Comparison of ENCODE assay signal across 15 cellular contexts in the genomic region with DNA sequence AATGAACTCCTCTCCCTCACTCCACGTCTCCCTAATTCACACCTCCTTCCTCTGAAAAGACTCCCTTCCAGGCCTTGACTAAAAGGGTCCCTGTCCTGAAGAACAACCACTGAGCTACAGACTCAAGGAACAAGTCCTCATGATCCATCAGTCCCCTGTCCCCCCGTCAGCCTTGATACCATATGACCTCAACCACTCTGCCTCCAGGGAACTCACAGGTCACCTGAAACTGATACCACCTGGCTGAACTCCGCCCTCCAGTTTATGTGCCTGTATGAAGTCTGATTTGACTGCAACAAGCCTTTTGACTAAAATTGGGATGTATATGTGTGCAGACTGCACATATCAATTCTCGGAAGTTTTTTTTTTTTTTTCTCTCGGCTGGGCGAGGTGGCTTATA.
DNase-seq lines count a peak whose midpoint lies in the region; ATAC-seq and TF ChIP-seq lines count a peak whose summit lies in the region.
"Had no signal": no experiment of that assay in that cellular context is flagged by ENCODE, and none has a peak within 500 bp of the region (broad histone marks: within the 10 kb centered on the region; RNA-seq: fewer than 3 reads in every experiment).

No MANE protein-coding gene starts in this region.

- H3K9me3 ChIP-seq in OCI-LY1 (ENCODE audit: low read length): no peaks in the 10 kb centered on the region
- H3K9me3 ChIP-seq: ascending aorta, gastroesophageal sphincter had no signal

- H3K79me2 ChIP-seq in OCI-LY1 (ENCODE audit: insufficient read depth, low read length): no peaks in the 10 kb centered on the region

- no peaks in the 10 kb centered on the region for H3K36me3 Mint-ChIP-seq in stimulated activated effector memory CD8-positive, alpha-beta T cell treated with anti-CD3 and anti-CD28 coated beads, Interleukin-12 subunit alpha, Interleukin-12 subunit beta, amount 100 ng/mL, for 72 hours
- H3K36me3 Mint-ChIP-seq: type B pancreatic cell had no signal

- ATAC-seq in HG02759 (IDR thresholded peaks at IDR 0.05; ENCODE audit: unreplicated experiment): peak; percentile 37
- no peak for ATAC-seq in stimulated activated effector memory CD8-positive, alpha-beta T cell treated with anti-CD3 and anti-CD28 coated beads, Interleukin-12 subunit alpha, Interleukin-12 subunit beta, amount 100 ng/mL, for 72 hours
- no peak for ATAC-seq in SK-N-SH treated with all-trans-retinoic acid at 6 μM for 48 hours
- ATAC-seq: gastroesophageal sphincter had no signal

- DNase-seq in NCI-H510A treated with DMSO at 0.1 percent for 48 hours (lab: John Stamatoyannopoulos, UW): peak; percentile 49
- DNase-seq in NCI-H510A (lab: John Stamatoyannopoulos, UW): no peak
- DNase-seq in stimulated activated effector memory CD8-positive, alpha-beta T cell treated with anti-CD3 and anti-CD28 coated beads, Interleukin-12 subunit alpha, Interleukin-12 subunit beta, amount 100 ng/mL, for 72 hours (ENCODE audit: low spot score in 2 of 2): no peak
- DNase-seq in GM19240 (ENCODE audit: insufficient read length, low spot score): no peak
- no peak for DNase-seq in NCI-H187 treated with DMSO at 0.1 percent for 48 hours (lab: John Stamatoyannopoulos, UW)
- DNase-seq: 8988T; Calu3; effector memory CD4-positive, alpha-beta T cell; GM23248 had no signal

- H3K4me3 ChIP-seq in OCI-LY1 (ENCODE audit: low read depth, low read length, poor library complexity, severe bottlenecking): no peak overlapping the region
- H3K4me3 ChIP-seq: ascending aorta, gastroesophageal sphincter, GM23248 had no signal

- no peak overlapping the region for H3K9ac ChIP-seq in OCI-LY1 (ENCODE audit: low read length)
- H3K9ac ChIP-seq: GM23248 had no signal

- peaks cover 38% of the 10 kb centered on the region for H3K4me1 Mint-ChIP-seq in stimulated activated effector memory CD8-positive, alpha-beta T cell treated with anti-CD3 and anti-CD28 coated beads, Interleukin-12 subunit alpha, Interleukin-12 subunit beta, amount 100 ng/mL, for 72 hours

- H3K36me3 ChIP-seq in OCI-LY1 (ENCODE audit: insufficient read depth, low read length): no peaks in the 10 kb centered on the region
- H3K36me3 ChIP-seq: ascending aorta, gastroesophageal sphincter had no signal

- H4K20me1 ChIP-seq in OCI-LY1 (ENCODE audit: insufficient read depth, low read length): no peaks in the 10 kb centered on the region

- no peak overlapping the region for H3K4me2 ChIP-seq in OCI-LY1 (ENCODE audit: low read length)

- H3K27me3 ChIP-seq in OCI-LY1 (ENCODE audit: insufficient read depth, low read length): no peaks in the 10 kb centered on the region
- H3K27me3 ChIP-seq: ascending aorta, gastroesophageal sphincter had no signal

- H3K9me3 Mint-ChIP-seq in stimulated activated effector memory CD8-positive, alpha-beta T cell treated with anti-CD3 and anti-CD28 coated beads, Interleukin-12 subunit alpha, Interleukin-12 subunit beta, amount 100 ng/mL, for 72 hours: no peaks in the 10 kb centered on the region
- H3K9me3 Mint-ChIP-seq: type B pancreatic cell had no signal

- H3K9me2 ChIP-seq in OCI-LY1 (ENCODE audit: low read depth, low read length): no peaks in the 10 kb centered on the region

- peak overlapping the region; percentile 56 for H3K27ac ChIP-seq in OCI-LY1 (ENCODE audit: low read depth, low read length, poor library complexity, severe bottlenecking)
- H3K27ac ChIP-seq: ascending aorta, gastroesophageal sphincter, GM23248 had no signal

- no peak overlapping the region for H3K4me3 Mint-ChIP-seq in stimulated activated effector memory CD8-positive, alpha-beta T cell treated with anti-CD3 and anti-CD28 coated beads, Interleukin-12 subunit alpha, Interleukin-12 subunit beta, amount 100 ng/mL, for 72 hours
- H3K4me3 Mint-ChIP-seq: type B pancreatic cell had no signal

- peak overlapping the region; percentile 34 for H3K27ac Mint-ChIP-seq in stimulated activated effector memory CD8-positive, alpha-beta T cell treated with anti-CD3 and anti-CD28 coated beads, Interleukin-12 subunit alpha, Interleukin-12 subunit beta, amount 100 ng/mL, for 72 hours
- H3K27ac Mint-ChIP-seq: type B pancreatic cell had no signal

- H3K4me1 ChIP-seq in OCI-LY1 (ENCODE audit: insufficient read depth, low read length, severe bottlenecking): peaks cover 53% of the 10 kb centered on the region
- H3K4me1 ChIP-seq: ascending aorta had no signal

- H2AFZ ChIP-seq in OCI-LY1 (ENCODE audit: low read length): no peak overlapping the region
- H2AFZ ChIP-seq: GM23248 had no signal

- no peaks in the 10 kb centered on the region for H3F3A ChIP-seq in OCI-LY1 (ENCODE audit: insufficient read depth, low read length)

- TF ChIP-seq CTCF in OCI-LY1 (IDR thresholded peaks at IDR 0.05; ENCODE audit: low read length): no peak

TF ChIP-seq in SK-N-SH treated with all-trans-retinoic acid at 6 μM for 48 hours, 23 proteins besides CTCF, POLR2A, EP300 and RAD21:
- TF ChIP-seq, protein P1, sequence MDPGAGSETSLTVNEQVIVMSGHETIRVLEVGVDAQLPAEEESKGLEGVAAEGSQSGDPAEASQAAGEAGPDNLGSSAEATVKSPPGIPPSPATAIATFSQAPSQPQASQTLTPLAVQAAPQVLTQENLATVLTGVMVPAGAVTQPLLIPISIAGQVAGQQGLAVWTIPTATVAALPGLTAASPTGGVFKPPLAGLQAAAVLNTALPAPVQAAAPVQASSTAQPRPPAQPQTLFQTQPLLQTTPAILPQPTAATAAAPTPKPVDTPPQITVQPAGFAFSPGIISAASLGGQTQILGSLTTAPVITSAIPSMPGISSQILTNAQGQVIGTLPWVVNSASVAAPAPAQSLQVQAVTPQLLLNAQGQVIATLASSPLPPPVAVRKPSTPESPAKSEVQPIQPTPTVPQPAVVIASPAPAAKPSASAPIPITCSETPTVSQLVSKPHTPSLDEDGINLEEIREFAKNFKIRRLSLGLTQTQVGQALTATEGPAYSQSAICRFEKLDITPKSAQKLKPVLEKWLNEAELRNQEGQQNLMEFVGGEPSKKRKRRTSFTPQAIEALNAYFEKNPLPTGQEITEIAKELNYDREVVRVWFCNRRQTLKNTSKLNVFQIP (CRISPR knock-in tag; IDR thresholded peaks at IDR 0.05; ENCODE audit: borderline replicate concordance, low read depth): no peak
- TF ChIP-seq RARB (CRISPR knock-in tag; IDR thresholded peaks at IDR 0.05) (no peak), GLIS3 (CRISPR knock-in tag; IDR thresholded peaks at IDR 0.05) (no peak), OSR1 (CRISPR knock-in tag; IDR thresholded peaks at IDR 0.05) (no peak), ARNTL (CRISPR knock-in tag; IDR thresholded peaks at IDR 0.05; ENCODE audit: borderline replicate concordance, low read depth) (no peak), ZC3H10 (CRISPR knock-in tag; IDR thresholded peaks at IDR 0.05) (no peak), BACH2 (CRISPR knock-in tag; IDR thresholded peaks at IDR 0.05; ENCODE audit: borderline replicate concordance) (no peak), ESRRG (CRISPR knock-in tag; IDR thresholded peaks at IDR 0.05) (no peak), CSDC2 (CRISPR knock-in tag; IDR thresholded peaks at IDR 0.05) (no peak), TCF4 (CRISPR knock-in tag; IDR thresholded peaks at IDR 0.05; ENCODE audit: borderline replicate concordance) (no peak), ZNF565 (CRISPR knock-in tag; conservative IDR thresholded peaks at IDR 0.05; ENCODE audit: low read depth) (no peak), PPARA (CRISPR knock-in tag; IDR thresholded peaks at IDR 0.05; ENCODE audit: borderline replicate concordance) (no peak), ISL1 (CRISPR knock-in tag; IDR thresholded peaks at IDR 0.05) (no peak), ZNF8 (CRISPR knock-in tag; IDR thresholded peaks at IDR 0.05) (no peak), ZFP30 (CRISPR knock-in tag; IDR thresholded peaks at IDR 0.05) (no peak)
- TF ChIP-seq, protein P2, sequence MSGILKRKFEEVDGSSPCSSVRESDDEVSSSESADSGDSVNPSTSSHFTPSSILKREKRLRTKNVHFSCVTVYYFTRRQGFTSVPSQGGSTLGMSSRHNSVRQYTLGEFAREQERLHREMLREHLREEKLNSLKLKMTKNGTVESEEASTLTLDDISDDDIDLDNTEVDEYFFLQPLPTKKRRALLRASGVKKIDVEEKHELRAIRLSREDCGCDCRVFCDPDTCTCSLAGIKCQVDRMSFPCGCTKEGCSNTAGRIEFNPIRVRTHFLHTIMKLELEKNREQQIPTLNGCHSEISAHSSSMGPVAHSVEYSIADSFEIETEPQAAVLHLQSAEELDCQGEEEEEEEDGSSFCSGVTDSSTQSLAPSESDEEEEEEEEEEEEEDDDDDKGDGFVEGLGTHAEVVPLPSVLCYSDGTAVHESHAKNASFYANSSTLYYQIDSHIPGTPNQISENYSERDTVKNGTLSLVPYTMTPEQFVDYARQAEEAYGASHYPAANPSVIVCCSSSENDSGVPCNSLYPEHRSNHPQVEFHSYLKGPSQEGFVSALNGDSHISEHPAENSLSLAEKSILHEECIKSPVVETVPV (CRISPR knock-in tag; IDR thresholded peaks at IDR 0.05): no peak
- TF ChIP-seq, protein P3, sequence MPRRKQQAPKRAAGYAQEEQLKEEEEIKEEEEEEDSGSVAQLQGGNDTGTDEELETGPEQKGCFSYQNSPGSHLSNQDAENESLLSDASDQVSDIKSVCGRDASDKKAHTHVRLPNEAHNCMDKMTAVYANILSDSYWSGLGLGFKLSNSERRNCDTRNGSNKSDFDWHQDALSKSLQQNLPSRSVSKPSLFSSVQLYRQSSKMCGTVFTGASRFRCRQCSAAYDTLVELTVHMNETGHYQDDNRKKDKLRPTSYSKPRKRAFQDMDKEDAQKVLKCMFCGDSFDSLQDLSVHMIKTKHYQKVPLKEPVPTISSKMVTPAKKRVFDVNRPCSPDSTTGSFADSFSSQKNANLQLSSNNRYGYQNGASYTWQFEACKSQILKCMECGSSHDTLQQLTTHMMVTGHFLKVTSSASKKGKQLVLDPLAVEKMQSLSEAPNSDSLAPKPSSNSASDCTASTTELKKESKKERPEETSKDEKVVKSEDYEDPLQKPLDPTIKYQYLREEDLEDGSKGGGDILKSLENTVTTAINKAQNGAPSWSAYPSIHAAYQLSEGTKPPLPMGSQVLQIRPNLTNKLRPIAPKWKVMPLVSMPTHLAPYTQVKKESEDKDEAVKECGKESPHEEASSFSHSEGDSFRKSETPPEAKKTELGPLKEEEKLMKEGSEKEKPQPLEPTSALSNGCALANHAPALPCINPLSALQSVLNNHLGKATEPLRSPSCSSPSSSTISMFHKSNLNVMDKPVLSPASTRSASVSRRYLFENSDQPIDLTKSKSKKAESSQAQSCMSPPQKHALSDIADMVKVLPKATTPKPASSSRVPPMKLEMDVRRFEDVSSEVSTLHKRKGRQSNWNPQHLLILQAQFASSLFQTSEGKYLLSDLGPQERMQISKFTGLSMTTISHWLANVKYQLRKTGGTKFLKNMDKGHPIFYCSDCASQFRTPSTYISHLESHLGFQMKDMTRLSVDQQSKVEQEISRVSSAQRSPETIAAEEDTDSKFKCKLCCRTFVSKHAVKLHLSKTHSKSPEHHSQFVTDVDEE (CRISPR knock-in tag; IDR thresholded peaks at IDR 0.05): no peak
TF ChIP-seq in SK-N-SH treated with all-trans-retinoic acid at 6 μM for 48 hours: peak in this region for 0.
